In the genomic region with DNA sequence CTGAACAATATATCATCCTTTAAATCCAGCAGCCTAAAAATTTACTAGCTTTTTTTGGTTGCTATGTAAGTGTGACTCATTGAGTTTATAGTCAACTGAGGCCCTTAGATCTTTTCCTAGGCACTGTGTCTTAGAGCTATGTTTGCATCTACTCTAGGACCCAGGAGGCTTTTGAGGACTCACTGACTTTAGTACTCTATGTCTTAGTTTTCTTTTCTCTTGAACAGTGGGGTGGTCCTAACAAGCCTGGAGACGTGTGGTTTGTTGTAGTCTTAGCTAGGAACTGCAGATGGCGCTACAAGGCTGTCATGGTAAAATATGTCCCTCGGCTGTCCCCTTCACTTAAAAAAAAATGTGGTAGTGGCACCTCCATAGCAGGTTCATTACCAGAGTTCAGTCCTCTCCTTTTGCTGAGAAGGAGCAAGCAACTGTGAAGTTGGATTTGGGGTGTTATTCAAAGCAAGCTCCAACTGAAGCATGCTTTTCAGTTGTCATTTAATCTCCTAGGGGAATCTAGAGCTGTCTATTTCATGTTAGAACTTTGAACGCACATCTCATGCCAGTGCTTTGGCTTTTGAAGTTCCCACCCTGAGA, we compare ENCODE assay signal across 9 cellular contexts. TPM values are rescaled to one million over a fixed set of nuclear protein-coding genes. Genes with fewer than 3 reads are reported as not detected.
DNase-seq lines count a peak whose midpoint lies in the region; ATAC-seq and TF ChIP-seq lines count a peak whose summit lies in the region.
"Had no signal": no experiment of that assay in that cellular context is flagged by ENCODE, and none has a peak within 500 bp of the region (broad histone marks: within the 10 kb centered on the region; RNA-seq: fewer than 3 reads in every experiment).

No MANE protein-coding gene starts in this region.

- no peak overlapping the region for H3K4me2 ChIP-seq in GM23338

- H4K20me1 ChIP-seq in GM23338 (replicated peaks; ENCODE audit: insufficient read depth) = 0 out of 2 replicates have a peak, but pooled peaks cover 3% of the 10 kb centered on the region

- H3K4me3 ChIP-seq in GM23338 = no peak overlapping the region
- no peak overlapping the region for H3K4me3 ChIP-seq in testis

- DNase-seq in COLO829 (ENCODE audit: low spot score) (peak; percentile 60), GM23338 (ENCODE audit: low spot score) (peak; percentile 89), NCI-H2029 (lab: John Stamatoyannopoulos, UW) (peak; percentile 36), T follicular helper cell (ENCODE audit: low read depth) (peak; percentile 34), left colon (peak in 1 of 2 donors; percentile 53), testis (peak; percentile 68)
- DNase-seq in central memory CD8-positive, alpha-beta T cell (ENCODE audit: low spot score in 2 of 2) = peak; percentile 33 to 49

- H3K27me3 ChIP-seq in GM23338 (ENCODE audit: insufficient read depth) = peaks cover 9% of the 10 kb centered on the region; the same call in 1 of the 2 replicates
- no peaks in the 10 kb centered on the region for H3K27me3 ChIP-seq in testis

- WGBS in testis, 2 donors = 14 to 24% methylated on average over 4 of the region's 4 CpGs

- no peak overlapping the region for H3K27ac Mint-ChIP-seq in GM23338
- H3K27ac Mint-ChIP-seq in central memory CD8-positive, alpha-beta T cell (ENCODE audit: low read depth) = no peak overlapping the region

- H3K9me2 ChIP-seq in GM23338 (ENCODE audit: insufficient read depth) = no peaks in the 10 kb centered on the region

- peaks cover 6% of the 10 kb centered on the region for H3K27me3 Mint-ChIP-seq in GM23338 (ENCODE audit: insufficient read depth, low read depth, poor library complexity)
- peaks cover 47% of the 10 kb centered on the region for H3K27me3 Mint-ChIP-seq in central memory CD8-positive, alpha-beta T cell

- no peaks in the 10 kb centered on the region for H3K36me3 Mint-ChIP-seq in GM23338 (ENCODE audit: low read depth)
- H3K36me3 Mint-ChIP-seq in central memory CD8-positive, alpha-beta T cell (ENCODE audit: insufficient read depth) = no peaks in the 10 kb centered on the region

- no peaks in the 10 kb centered on the region for H3F3A ChIP-seq in GM23338 (replicated peaks; ENCODE audit: low read depth)

- no peaks in the 10 kb centered on the region for H3K9me3 ChIP-seq in testis

- H3K36me3 ChIP-seq in GM23338 (ENCODE audit: insufficient read depth) = no peaks in the 10 kb centered on the region
- H3K36me3 ChIP-seq in testis (ENCODE audit: low read depth, missing control alignments) = no peaks in the 10 kb centered on the region

- ATAC-seq in GM23338 = peak; percentile 97
- ATAC-seq in central memory CD8-positive, alpha-beta T cell (replicated peaks; ENCODE audit: extremely low read depth, poor library complexity, severe bottlenecking) = peak; percentile 82
- ATAC-seq in left colon = peak; percentile 80
- no peak for ATAC-seq in GM21619 (IDR thresholded peaks at IDR 0.05; ENCODE audit: unreplicated experiment)

- H3K4me1 ChIP-seq in GM23338 (ENCODE audit: insufficient read depth) = no peaks in the 10 kb centered on the region
- H3K4me1 ChIP-seq in testis = peaks cover 4% of the 10 kb centered on the region

- H3K27ac ChIP-seq in GM23338 (ENCODE audit: low read depth) (no peak overlapping the region), testis (no peak overlapping the region)

- peaks cover 2% of the 10 kb centered on the region; the same call in 1 of the 3 replicates for H3K4me1 Mint-ChIP-seq in GM23338
- H3K4me1 Mint-ChIP-seq in central memory CD8-positive, alpha-beta T cell = no peaks in the 10 kb centered on the region

- H3K79me2 ChIP-seq in GM23338 (replicated peaks; ENCODE audit: insufficient read depth) = no peaks in the 10 kb centered on the region

- no peak overlapping the region for H3K4me3 Mint-ChIP-seq in GM23338
- no peak overlapping the region for H3K4me3 Mint-ChIP-seq in central memory CD8-positive, alpha-beta T cell

- peak; percentile 85 to 91 for TF ChIP-seq CTCF in GM23338 (conservative IDR thresholded peaks at IDR 0.05; ENCODE audit: low read depth in 2 of 2)
- peak; percentile 38 to 72 (median 58) for TF ChIP-seq CTCF in testis (IDR thresholded peaks at IDR 0.05)

- no peaks in the 10 kb centered on the region for H3K9me3 Mint-ChIP-seq in GM23338
- no peaks in the 10 kb centered on the region for H3K9me3 Mint-ChIP-seq in central memory CD8-positive, alpha-beta T cell

- no peak overlapping the region for H2AFZ ChIP-seq in GM23338

- intact Hi-C loops in left colon (cut with DNase I, micrococcal nuclease) = loop anchor here in 1 of 2 donors (1.0 kb wide), 1 partner anchor 156 kb away; no protein-coding TSS in a partner anchor
- intact Hi-C loops in testis (cut with DNase I; ENCODE audit: low total_unique reads) = no loop called here

- no peak for TF ChIP-seq POLR2A in testis (IDR thresholded peaks at IDR 0.05)

TF ChIP-seq in GM23338, 12 proteins besides CTCF, POLR2A, EP300 and RAD21 (continues in another document):
- TF ChIP-seq ZNF462 (CRISPR knock-in tag; IDR thresholded peaks at IDR 0.05) (no peak), EZH2 (IDR thresholded peaks at IDR 0.05; ENCODE audit: low read depth, unreplicated experiment) (no peak)

RNA-seq across cellular contexts. Expression of gene SPATS2, which starts 8.6 kb away (rescaled TPM):
- 20.6 and 28.1 TPM in 2 replicates for total RNA-seq in GM23338 (2014; rRNA removed; shearing (Covaris generic))
- polyA plus RNA-seq in GM23338 (2016; fragmentation: Nextera tagmentation; extraction: Ambion mirVana) (54.0 and 61.0 TPM in 2 replicates), testis (ENCODE audit: insufficient read depth, low read depth, low replicate concordance) (67.5 TPM)
- total RNA-seq in left colon (10 to 100 TPM; 15.5 to 18.9 TPM), testis (10 to 100 TPM; 47.1 to 65.0 TPM)

RNA-seq across cellular contexts. Expression of gene DNAJC22, which starts 12.0 kb away (rescaled TPM):
- 0.10 TPM in 1 of 2 replicates, not detected in the other for total RNA-seq in GM23338 (2014; rRNA removed; shearing (Covaris generic))
- not detected in 2 replicates for polyA plus RNA-seq in GM23338 (2016; fragmentation: Nextera tagmentation; extraction: Ambion mirVana)
- total RNA-seq in left colon = 10 to 100 TPM; 40.2 to 45.6 TPM
- total RNA-seq in testis = 1 to 10 TPM in 1 of 2 donors, under 1 TPM in 1; 0.87 to 1.1 TPM
- polyA plus RNA-seq in testis (ENCODE audit: insufficient read depth, low read depth, low replicate concordance) = 3.5 TPM
- total RNA-seq: skeletal muscle tissue had no signal

RNA-seq across cellular contexts. Expression of gene C1QL4, which starts 21.7 kb away (rescaled TPM):
- total RNA-seq in GM23338 (2014; rRNA removed; shearing (Covaris generic)) = 0.12 TPM in 1 of 2 replicates, not detected in the other
- polyA plus RNA-seq in GM23338 (2016; fragmentation: Nextera tagmentation; extraction: Ambion mirVana) (not detected in 2 replicates), testis (ENCODE audit: insufficient read depth, low read depth, low replicate concordance) (2.9 TPM)
- total RNA-seq in left colon (not detected), testis (1 to 10 TPM; 3.3 to 5.5 TPM)
- total RNA-seq: skeletal muscle tissue had no signal

RNA-seq across cellular contexts. Expression of gene TROAP, which starts 35.6 kb away (rescaled TPM):
- 27.6 and 46.4 TPM in 2 replicates for total RNA-seq in GM23338 (2014; rRNA removed; shearing (Covaris generic))
- polyA plus RNA-seq in GM23338 (2016; fragmentation: Nextera tagmentation; extraction: Ambion mirVana) = 44.7 and 47.5 TPM in 2 replicates
- 10 to 100 TPM in 1 of 2 donors, 1 to 10 TPM in 1; 4.9 to 12.4 TPM for total RNA-seq in left colon
- 10 to 100 TPM; 22.8 to 36.1 TPM for total RNA-seq in testis
- polyA plus RNA-seq in testis (ENCODE audit: insufficient read depth, low read depth, low replicate concordance) = 61.7 TPM

Comparison
In these comparisons a context has a peak if more than half of its experiments do, and no peak if none do; other contexts are left out.
1. RNA of gene DNAJC22, which starts 12.0 kb away (total RNA-seq): 40.2 to 45.6 TPM in left colon; 0.87 to 1.1 TPM in testis and 0.10 TPM in GM23338; every median in the first group is over 10 times any median in the second.